ENCODE assay signal across 1 cellular context in the genomic region with DNA sequence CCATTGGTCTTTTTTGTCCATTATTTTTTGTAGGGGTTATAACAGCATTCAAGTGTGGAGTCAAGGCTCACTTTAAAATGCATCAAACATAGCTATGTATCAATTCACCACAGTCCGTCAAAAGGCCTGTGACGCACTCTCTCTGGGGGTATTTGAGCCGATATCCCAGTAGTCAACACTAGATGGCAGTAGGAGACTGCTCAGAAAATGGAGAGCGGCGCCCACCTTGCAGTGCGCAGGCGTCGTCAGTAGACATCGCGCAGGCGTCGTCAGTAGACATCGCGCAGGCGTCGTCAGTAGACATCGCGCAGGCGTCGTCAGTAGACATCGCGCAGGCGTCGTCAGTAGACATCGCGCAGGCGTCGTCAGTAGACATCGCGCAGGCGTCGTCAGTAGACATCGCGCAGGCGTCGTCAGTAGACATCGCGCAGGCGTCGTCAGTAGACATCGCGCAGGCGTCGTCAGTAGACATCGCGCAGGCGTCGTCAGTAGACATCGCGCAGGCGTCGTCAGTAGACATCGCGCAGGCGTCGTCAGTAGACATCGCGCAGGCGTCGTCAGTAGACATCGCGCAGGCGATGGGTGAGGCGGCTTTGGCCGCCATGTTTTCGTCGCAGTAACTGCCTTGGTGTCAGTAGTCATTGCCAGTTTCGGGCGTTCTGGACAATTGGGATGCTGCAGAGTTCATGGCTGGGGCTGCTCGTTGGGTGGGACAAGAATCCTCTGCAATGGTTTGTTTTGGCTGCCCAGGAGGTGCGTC.
TF ChIP-seq lines count a peak whose summit lies in the region.

No MANE protein-coding gene starts in this region.

TF ChIP-seq in GM12878, 131 proteins besides CTCF, POLR2A, EP300 and RAD21:
- TF ChIP-seq SMC3 (IDR thresholded peaks at IDR 0.05; ENCODE audit: borderline replicate concordance, low read length): peak; percentile 39; the same call in 1 of the 2 replicates
TF ChIP-seq in GM12878: peak in this region for 1; not testable (repeated sequence) for 130.
